In genomic region chr11:68551777-68552176, GRCh38 we compare ENCODE assay signal across 22 cellular contexts.
DNase-seq lines count a peak whose midpoint lies in the region; ATAC-seq and TF ChIP-seq lines count a peak whose summit lies in the region.
"Had no signal": no experiment of that assay in that cellular context is flagged by ENCODE, and none has a peak within 500 bp of the region (broad histone marks: within the 10 kb centered on the region; RNA-seq: fewer than 3 reads in every experiment).

No MANE protein-coding gene starts in this region.

- H3K4me2 ChIP-seq in hepatocyte, result no peak overlapping the region

- ATAC-seq in activated naive CD8-positive, alpha-beta T cell treated with anti-CD3 and anti-CD28 coated beads, Interleukin-2, amount 50 U/mL, for 24 hours, result no peak
- no peak for ATAC-seq in naive thymus-derived CD8-positive, alpha-beta T cell
- ATAC-seq: stimulated activated naive B cell treated with anti-CD40 and anti-IgM and Interleukin-4, amounts not matched to agents 10 μg/mL and 1 μg/mL and 100 μg/mL, for 72 hours had no signal

- H3K27ac ChIP-seq in CD4-positive, alpha-beta memory T cell (ENCODE audit: low read depth, low read length), result no peak overlapping the region
- H3K27ac ChIP-seq in hepatocyte, result no peak overlapping the region
- H3K27ac ChIP-seq: ascending aorta, colonic mucosa had no signal

- CTCF ChIA-PET in CD4-positive, alpha-beta memory T cell (lab: Charles Lee; ENCODE audit: partially characterized antibody), result interaction anchor here (0.8 kb wide), 1 partner anchor 32 kb away, joined by 3 read pairs; no protein-coding TSS in a partner anchor

- POLR2A ChIA-PET in CD4-positive, alpha-beta memory T cell (lab: Charles Lee; ENCODE audit: partially characterized antibody), result no interaction called here
- POLR2A ChIA-PET in naive thymus-derived CD8-positive, alpha-beta T cell (lab: Charles Lee), result no interaction called here

- no peaks in the 10 kb centered on the region for H3K9me2 ChIP-seq in hepatocyte (replicated peaks; ENCODE audit: insufficient read depth)

- no peak for DNase-seq in CD14-positive monocyte (ENCODE audit: low spot score)
- no peak for DNase-seq in CD4-positive, alpha-beta memory T cell
- no peak for DNase-seq in activated naive CD8-positive, alpha-beta T cell treated with anti-CD3 and anti-CD28 coated beads, Interleukin-2, amount 50 U/mL, for 24 hours
- DNase-seq in naive thymus-derived CD8-positive, alpha-beta T cell, result no peak
- DNase-seq in GM20000 (ENCODE audit: low spot score), result no peak
- no peak for DNase-seq in effector CD8-positive, alpha-beta T cell (lab: John Stamatoyannopoulos, UW)
- no peak for DNase-seq in activated gamma-delta T cell (lab: John Stamatoyannopoulos, UW)
- DNase-seq in hepatocyte (ENCODE audit: low spot score), result no peak
- DNase-seq: activated CD4-positive, alpha-beta T cell treated with anti-CD3 and anti-CD28 coated beads for 4 hours; activated naive CD8-positive, alpha-beta T cell treated with anti-CD3 and anti-CD28 coated beads, Interleukin-2, amount 10 ng/mL, durations not matched to agents 7 days and 5 days; Caco-2; colonic mucosa; effector CD4-positive, alpha-beta T cell; erythroblast; IMR-90; left ventricle myocardium inferior; NCI-H82; SIG-M5; stimulated activated CD4-positive, alpha-beta T cell treated with anti-CD3 and anti-CD28 coated beads, Interleukin-15, amount 100 ng/mL, for 24 hours; stimulated activated naive B cell treated with anti-CD40 and anti-IgM and Interleukin-4, amounts not matched to agents 10 μg/mL and 1 μg/mL and 100 μg/mL, for 72 hours had no signal

- peaks cover 0 to 2% (median 0%) of the 10 kb centered on the region in 3 donors for H3K27me3 Mint-ChIP-seq in CD14-positive monocyte (ENCODE audit: low read depth in 3 of 3)
- H3K27me3 Mint-ChIP-seq in CD4-positive, alpha-beta memory T cell, result no peaks in the 10 kb centered on the region
- no peaks in the 10 kb centered on the region for H3K27me3 Mint-ChIP-seq in activated naive CD8-positive, alpha-beta T cell treated with anti-CD3 and anti-CD28 coated beads, Interleukin-2, amount 50 U/mL, for 24 hours
- no peaks in the 10 kb centered on the region for H3K27me3 Mint-ChIP-seq in naive thymus-derived CD8-positive, alpha-beta T cell
- H3K27me3 Mint-ChIP-seq: activated naive CD8-positive, alpha-beta T cell treated with anti-CD3 and anti-CD28 coated beads, Interleukin-2, amount 10 ng/mL, durations not matched to agents 7 days and 5 days; stimulated activated naive B cell treated with anti-CD40 and anti-IgM and Interleukin-4, amounts not matched to agents 10 μg/mL and 1 μg/mL and 100 μg/mL, for 72 hours had no signal

- peaks cover 23% of the 10 kb centered on the region for H4K20me1 ChIP-seq in hepatocyte (ENCODE audit: insufficient read depth, poor library complexity, severe bottlenecking)

- H2AFZ ChIP-seq in hepatocyte, result no peak overlapping the region

- no peaks in the 10 kb centered on the region for H3K9me3 ChIP-seq in CD4-positive, alpha-beta memory T cell (ENCODE audit: control insufficient read depth in 1 of 2, low read length in 2 of 2)
- no peaks in the 10 kb centered on the region for H3K9me3 ChIP-seq in hepatocyte (ENCODE audit: low read depth)
- H3K9me3 ChIP-seq: ascending aorta, Caco-2, colonic mucosa, left ventricle myocardium inferior had no signal

- H3K4me3 ChIP-seq in CD4-positive, alpha-beta memory T cell (ENCODE audit: low read length in 2 of 2), result no peak overlapping the region
- H3K4me3 ChIP-seq in hepatocyte, result no peak overlapping the region
- H3K4me3 ChIP-seq: ascending aorta, colonic mucosa, left ventricle myocardium inferior had no signal

- no peaks in the 10 kb centered on the region for H3K27me3 ChIP-seq in CD4-positive, alpha-beta memory T cell (ENCODE audit: insufficient read depth, low read length)
- no peaks in the 10 kb centered on the region for H3K27me3 ChIP-seq in hepatocyte
- H3K27me3 ChIP-seq: ascending aorta, colonic mucosa had no signal

- H3K4me1 ChIP-seq in CD4-positive, alpha-beta memory T cell (ENCODE audit: insufficient read depth, low read length), result peaks cover 42% of the 10 kb centered on the region
- H3K4me1 ChIP-seq in hepatocyte (ENCODE audit: insufficient read depth), result peaks cover 7% of the 10 kb centered on the region
- H3K4me1 ChIP-seq: Caco-2, colonic mucosa had no signal

- peak overlapping the region in 4 of 7 donors; percentile 63 to 82 (median 78) for H3K27ac Mint-ChIP-seq in CD14-positive monocyte
- H3K27ac Mint-ChIP-seq in CD4-positive, alpha-beta memory T cell, result peak overlapping the region in 4 of 7 donors; percentile 14 to 86 (median 24)
- H3K27ac Mint-ChIP-seq in activated naive CD8-positive, alpha-beta T cell treated with anti-CD3 and anti-CD28 coated beads, Interleukin-2, amount 50 U/mL, for 24 hours, result peak overlapping the region; percentile 14
- peak overlapping the region in 8 of 10 donors; percentile 40 to 96 (median 56) for H3K27ac Mint-ChIP-seq in naive thymus-derived CD8-positive, alpha-beta T cell
- H3K27ac Mint-ChIP-seq: activated naive CD8-positive, alpha-beta T cell treated with anti-CD3 and anti-CD28 coated beads, Interleukin-2, amount 10 ng/mL, durations not matched to agents 7 days and 5 days had no signal

- peaks cover 0 to 4% (median 0%) of the 10 kb centered on the region in 7 donors for H3K9me3 Mint-ChIP-seq in CD14-positive monocyte
- no peaks in the 10 kb centered on the region for H3K9me3 Mint-ChIP-seq in CD4-positive, alpha-beta memory T cell
- H3K9me3 Mint-ChIP-seq in activated naive CD8-positive, alpha-beta T cell treated with anti-CD3 and anti-CD28 coated beads, Interleukin-2, amount 50 U/mL, for 24 hours, result no peaks in the 10 kb centered on the region
- no peaks in the 10 kb centered on the region for H3K9me3 Mint-ChIP-seq in naive thymus-derived CD8-positive, alpha-beta T cell
- H3K9me3 Mint-ChIP-seq: activated naive CD8-positive, alpha-beta T cell treated with anti-CD3 and anti-CD28 coated beads, Interleukin-2, amount 10 ng/mL, durations not matched to agents 7 days and 5 days; mesothelial cell of epicardium; stimulated activated naive B cell treated with anti-CD40 and anti-IgM and Interleukin-4, amounts not matched to agents 10 μg/mL and 1 μg/mL and 100 μg/mL, for 72 hours had no signal

- intact Hi-C loops in CD14-positive monocyte (cut with micrococcal nuclease), result no loop called here
- intact Hi-C loops in CD4-positive, alpha-beta memory T cell (cut with micrococcal nuclease), result no loop called here

- H3K36me3 Mint-ChIP-seq in CD14-positive monocyte, result peaks cover 62 to 73% of the 10 kb centered on the region in 2 donors
- H3K36me3 Mint-ChIP-seq in CD4-positive, alpha-beta memory T cell, result peaks cover 45 to 82% of the 10 kb centered on the region in 2 donors
- peaks cover 64% of the 10 kb centered on the region for H3K36me3 Mint-ChIP-seq in activated naive CD8-positive, alpha-beta T cell treated with anti-CD3 and anti-CD28 coated beads, Interleukin-2, amount 50 U/mL, for 24 hours (ENCODE audit: low read depth)
- peaks cover 0 to 94% (median 15%) of the 10 kb centered on the region in 3 donors for H3K36me3 Mint-ChIP-seq in naive thymus-derived CD8-positive, alpha-beta T cell

- peaks cover 85% of the 10 kb centered on the region for H3K79me2 ChIP-seq in hepatocyte

- peaks cover 54% of the 10 kb centered on the region for H3K4me1 Mint-ChIP-seq in CD14-positive monocyte
- peaks cover 48 to 74% (median 55%) of the 10 kb centered on the region in 4 donors for H3K4me1 Mint-ChIP-seq in CD4-positive, alpha-beta memory T cell
- H3K4me1 Mint-ChIP-seq in activated naive CD8-positive, alpha-beta T cell treated with anti-CD3 and anti-CD28 coated beads, Interleukin-2, amount 50 U/mL, for 24 hours, result peaks cover 51% of the 10 kb centered on the region
- H3K4me1 Mint-ChIP-seq in naive thymus-derived CD8-positive, alpha-beta T cell, result peaks cover 55 to 70% (median 58%) of the 10 kb centered on the region in 4 donors

- H3K36me3 ChIP-seq in CD4-positive, alpha-beta memory T cell (ENCODE audit: insufficient read depth, low read length), result peaks cover 53% of the 10 kb centered on the region
- no peaks in the 10 kb centered on the region for H3K36me3 ChIP-seq in hepatocyte (replicated peaks; ENCODE audit: insufficient read depth, low read depth)
- H3K36me3 ChIP-seq: colonic mucosa had no signal

- TF ChIP-seq CTCF in CD14-positive monocyte (IDR thresholded peaks at IDR 0.05) (no peak), GM20000 (IDR thresholded peaks at IDR 0.05; ENCODE audit: extremely low read depth, missing control alignments) (no peak), hepatocyte (IDR thresholded peaks at IDR 0.05; ENCODE audit: poor library complexity) (no peak)

- H3K4me3 Mint-ChIP-seq in CD14-positive monocyte, result no peak overlapping the region
- no peak overlapping the region for H3K4me3 Mint-ChIP-seq in CD4-positive, alpha-beta memory T cell
- H3K4me3 Mint-ChIP-seq in activated naive CD8-positive, alpha-beta T cell treated with anti-CD3 and anti-CD28 coated beads, Interleukin-2, amount 50 U/mL, for 24 hours, result no peak overlapping the region
- H3K4me3 Mint-ChIP-seq in naive thymus-derived CD8-positive, alpha-beta T cell, result peak overlapping the region in 1 of 10 donors; percentile 55
- H3K4me3 Mint-ChIP-seq: activated naive CD8-positive, alpha-beta T cell treated with anti-CD3 and anti-CD28 coated beads, Interleukin-2, amount 10 ng/mL, durations not matched to agents 7 days and 5 days; mesothelial cell of epicardium; stimulated activated naive B cell treated with anti-CD40 and anti-IgM and Interleukin-4, amounts not matched to agents 10 μg/mL and 1 μg/mL and 100 μg/mL, for 72 hours had no signal

- WGBS in hepatocyte (ENCODE audit: low lambda C conversion rate, missing lambda C conversion rate), result 92% methylated on average over 3 of the region's 3 CpGs

Comparison
In these comparisons a context has a peak if more than half of its experiments do, and no peak if none do; other contexts are left out.
1. H3K27ac Mint-ChIP-seq: peak in every context shown above with its lines; median percentile 78 in CD14-positive monocyte; 56 in naive thymus-derived CD8-positive, alpha-beta T cell; 24 in CD4-positive, alpha-beta memory T cell; 14 in activated naive CD8-positive, alpha-beta T cell treated with anti-CD3 and anti-CD28 coated beads, Interleukin-2, amount 50 U/mL, for 24 hours.